ENCODE assay signal across 1 cellular context in genomic region chr20:43955244-43956191, GRCh38.
TF ChIP-seq lines count a peak whose summit lies in the region.

No MANE protein-coding gene starts in this region.

TF ChIP-seq in HCT116, 20 proteins besides CTCF, POLR2A, EP300 and RAD21 (continued from another document):
- TF ChIP-seq EZH2phosphoT487 (IDR thresholded peaks at IDR 0.05; ENCODE audit: borderline replicate concordance), result no peak
